8 cellular contexts compared by ENCODE assay signal in the genomic region with DNA sequence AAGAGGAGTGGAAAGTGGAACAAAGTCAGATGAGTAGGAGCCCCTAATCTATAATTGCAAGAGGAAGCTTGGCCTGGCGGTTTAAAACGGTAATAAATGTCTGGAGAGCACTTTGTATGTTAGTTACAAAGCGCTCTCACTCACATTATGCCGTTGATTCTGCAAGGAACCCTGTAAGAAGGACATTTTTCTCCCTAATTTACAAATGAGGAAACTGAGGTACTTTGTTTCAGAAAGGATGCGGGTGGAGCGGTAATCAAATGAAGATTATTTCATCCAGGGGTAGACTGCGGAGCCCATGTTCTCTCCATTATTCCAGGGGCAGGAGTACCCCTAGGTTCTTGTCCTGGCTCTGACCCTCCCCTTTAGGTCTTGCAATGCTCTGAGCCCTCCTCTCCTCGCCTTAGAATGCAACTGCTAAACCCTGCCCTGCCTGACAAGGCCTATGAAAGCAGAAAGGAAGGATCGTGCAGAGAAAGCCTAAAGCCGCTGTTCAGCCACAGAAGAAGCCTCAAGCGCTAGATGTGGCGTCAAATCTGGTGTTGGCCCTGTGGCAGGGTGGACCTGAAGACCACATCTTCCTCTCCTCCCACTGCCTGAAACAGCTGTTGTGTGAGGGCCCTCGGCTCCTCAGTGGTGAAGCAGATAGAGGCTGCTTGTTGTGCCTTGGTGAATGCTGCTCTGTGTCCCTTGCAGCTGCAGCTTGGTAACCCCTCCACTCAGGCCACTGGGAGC. TPM values are rescaled to one million over a fixed set of nuclear protein-coding genes. Genes with fewer than 3 reads are reported as not detected.
DNase-seq lines count a peak whose midpoint lies in the region; ATAC-seq and TF ChIP-seq lines count a peak whose summit lies in the region.

No MANE protein-coding gene starts in this region.

- H3K27me3 ChIP-seq in cardiac muscle cell (peaks cover 13% of the 10 kb centered on the region), smooth muscle cell (ENCODE audit: low read depth) (no peaks in the 10 kb centered on the region)

- H4K20me1 ChIP-seq in smooth muscle cell (ENCODE audit: low read depth): no peaks in the 10 kb centered on the region

- H2AFZ ChIP-seq in smooth muscle cell (ENCODE audit: low read depth): peak overlapping the region; percentile 98

- H3K9me3 ChIP-seq in cardiac muscle cell (ENCODE audit: low read depth) (no peaks in the 10 kb centered on the region), smooth muscle cell (replicated peaks; ENCODE audit: low read depth) (no peaks in the 10 kb centered on the region)

- POLR2A ChIA-PET in activated CD4-positive, alpha-beta memory T cell treated with anti-CD3 and anti-CD28 coated beads for 36 hours (lab: Charles Lee): interaction anchor here (0.6 kb wide), 1 partner anchor 180 kb away, joined by 4 read pairs; no protein-coding TSS in a partner anchor

- DNase-seq in cardiac muscle cell (ENCODE audit: low read depth in 1 of 2, low spot score in 1 of 2): no peak
- no peak for DNase-seq in left ventricle myocardium superior
- DNase-seq in activated CD4-positive, alpha-beta memory T cell treated with anti-CD3 and anti-CD28 coated beads for 36 hours: no peak
- peak; percentile 81 to 94 for DNase-seq in hippocampal formation (lab: John Stamatoyannopoulos, UW)
- no peak for DNase-seq in smooth muscle cell (lab: John Stamatoyannopoulos, UW; ENCODE audit: unreplicated experiment)
- DNase-seq in NCI-H1930 (lab: John Stamatoyannopoulos, UW): no peak
- no peak for DNase-seq in dermis blood vessel endothelial cell

- no peaks in the 10 kb centered on the region for H3F3A ChIP-seq in smooth muscle cell (ENCODE audit: low read depth)

- no peaks in the 10 kb centered on the region for H3K27me3 Mint-ChIP-seq in activated CD4-positive, alpha-beta memory T cell treated with anti-CD3 and anti-CD28 coated beads for 36 hours

- ATAC-seq in left ventricle myocardium superior (no peak), GM18519 (IDR thresholded peaks at IDR 0.05; ENCODE audit: low FRiP score, unreplicated experiment) (no peak)

- H3K27ac Mint-ChIP-seq in activated CD4-positive, alpha-beta memory T cell treated with anti-CD3 and anti-CD28 coated beads for 36 hours: peak overlapping the region; percentile 74

- no peaks in the 10 kb centered on the region for H3K79me2 ChIP-seq in smooth muscle cell (ENCODE audit: low read depth)

- H3K36me3 ChIP-seq in cardiac muscle cell (no peaks in the 10 kb centered on the region), smooth muscle cell (ENCODE audit: low read depth) (no peaks in the 10 kb centered on the region)

- intact Hi-C loops in left ventricle myocardium superior (cut with micrococcal nuclease): no loop called here
- intact Hi-C loops in activated CD4-positive, alpha-beta memory T cell treated with anti-CD3 and anti-CD28 coated beads for 36 hours (cut with micrococcal nuclease): loop anchor here (1.0 to 2.0 kb wide), 2 partner anchors 17 to 130 kb away; a partner anchor contains a TSS

- H3K4me1 ChIP-seq in cardiac muscle cell (ENCODE audit: low read depth) (peaks cover 8% of the 10 kb centered on the region), smooth muscle cell (ENCODE audit: low read depth) (no peaks in the 10 kb centered on the region)

- H3K4me2 ChIP-seq in smooth muscle cell: peak overlapping the region; percentile 90

- H3K4me3 ChIP-seq in cardiac muscle cell: peak overlapping the region; percentile 74
- H3K4me3 ChIP-seq in smooth muscle cell: peak overlapping the region; percentile 90

- CTCF ChIA-PET in activated CD4-positive, alpha-beta memory T cell treated with anti-CD3 and anti-CD28 coated beads for 36 hours (lab: Charles Lee): interaction anchor here (1.0 to 2.2 kb wide), 2 partner anchors 41 to 356 kb away, joined by 3 to 18 read pairs; no protein-coding TSS in a partner anchor

- peaks cover 9% of the 10 kb centered on the region for H3K36me3 Mint-ChIP-seq in activated CD4-positive, alpha-beta memory T cell treated with anti-CD3 and anti-CD28 coated beads for 36 hours

- peaks cover 20% of the 10 kb centered on the region for H3K4me1 Mint-ChIP-seq in activated CD4-positive, alpha-beta memory T cell treated with anti-CD3 and anti-CD28 coated beads for 36 hours (ENCODE audit: low read depth)

- no peaks in the 10 kb centered on the region for H3K9me3 Mint-ChIP-seq in activated CD4-positive, alpha-beta memory T cell treated with anti-CD3 and anti-CD28 coated beads for 36 hours

- peak overlapping the region; percentile 97 for H3K4me3 Mint-ChIP-seq in activated CD4-positive, alpha-beta memory T cell treated with anti-CD3 and anti-CD28 coated beads for 36 hours

- 80% methylated on average over 13 of the region's 13 CpGs for WGBS in smooth muscle cell (ENCODE audit: low lambda C conversion rate)

- peak overlapping the region; percentile 1 for H3K27ac ChIP-seq in cardiac muscle cell
- H3K27ac ChIP-seq in smooth muscle cell (ENCODE audit: low read depth): no peak overlapping the region

- TF ChIP-seq CTCF in cardiac muscle cell (IDR thresholded peaks at IDR 0.05; ENCODE audit: low read depth, low read length) (no peak), smooth muscle cell (IDR thresholded peaks at IDR 0.05; ENCODE audit: borderline replicate concordance, insufficient read depth, poor library complexity, severe bottlenecking) (no peak)

- no peak overlapping the region for H3K9ac ChIP-seq in smooth muscle cell (ENCODE audit: low read depth)

RNA-seq across cellular contexts. Expression of a gene that starts 0.6 kb away (rescaled TPM):
- total RNA-seq in cardiac muscle cell: 5.8 and 8.5 TPM in 2 replicates
- polyA plus RNA-seq in cardiac muscle cell: 9.5 and 9.6 TPM in 2 replicates
- 2.6 TPM for total RNA-seq in left ventricle myocardium superior
- 1 to 10 TPM; 9.6 to 10.0 TPM for total RNA-seq in activated CD4-positive, alpha-beta memory T cell treated with anti-CD3 and anti-CD28 coated beads for 36 hours
- 8.8 and 9.7 TPM in 2 replicates for total RNA-seq in smooth muscle cell
- polyA plus RNA-seq in smooth muscle cell: 8.5 and 10.7 TPM in 2 replicates
- 8.5 and 10.6 TPM in 2 replicates for total RNA-seq in dermis blood vessel endothelial cell

RNA-seq across cellular contexts. Expression of a gene that starts 17.4 kb away (rescaled TPM):
- total RNA-seq in cardiac muscle cell (23.7 and 33.7 TPM in 2 replicates), left ventricle myocardium superior (114 TPM), smooth muscle cell (53.8 and 53.9 TPM in 2 replicates), dermis blood vessel endothelial cell (11.6 and 15.7 TPM in 2 replicates)
- polyA plus RNA-seq in cardiac muscle cell (34.6 and 48.3 TPM in 2 replicates), smooth muscle cell (90.7 and 103 TPM in 2 replicates)
- total RNA-seq in activated CD4-positive, alpha-beta memory T cell treated with anti-CD3 and anti-CD28 coated beads for 36 hours: 10 to 100 TPM; 38.4 to 42.7 TPM

Comparison
In these comparisons a context has a peak if more than half of its experiments do, and no peak if none do; other contexts are left out.
1. DNase-seq: peak in hippocampal formation (2 of 2); none in cardiac muscle cell (0 of 2), left ventricle myocardium superior (single experiment), activated CD4-positive, alpha-beta memory T cell treated with anti-CD3 and anti-CD28 coated beads for 36 hours (single experiment), smooth muscle cell (single experiment), NCI-H1930 (0 of 2) and dermis blood vessel endothelial cell (single experiment).